Comparison of ENCODE assay signal across 19 cellular contexts in genomic region chr6:14165091-14165490, GRCh38. TPM values are rescaled to one million over a fixed set of nuclear protein-coding genes. Genes with fewer than 3 reads are reported as not detected.
DNase-seq lines count a peak whose midpoint lies in the region; FAIRE-seq and TF ChIP-seq lines count a peak whose summit lies in the region.
"Had no signal": no experiment of that assay in that cellular context is flagged by ENCODE, and none has a peak within 500 bp of the region (broad histone marks: within the 10 kb centered on the region; RNA-seq: fewer than 3 reads in every experiment).

No MANE protein-coding gene starts in this region.

- H3K56ac ChIP-seq in H9 (ENCODE audit: insufficient read length, low read depth, low read length) = no peak overlapping the region

- no peak overlapping the region for H4K8ac ChIP-seq in H9 (replicated peaks; ENCODE audit: insufficient read length, low read depth, low read length)

- TF ChIP-seq CTCF in fibroblast of the aortic adventitia (IDR thresholded peaks at IDR 0.05; ENCODE audit: insufficient read depth, low read length) (peak; percentile 22), H9 (conservative IDR thresholded peaks at IDR 0.05) (no peak)

- TF ChIP-seq POLR2A in H54 (IDR thresholded peaks at IDR 0.05; ENCODE audit: low read depth, low read length) = no peak

- no peak overlapping the region for H3K27ac ChIP-seq in H9 (ENCODE audit: insufficient read length, low read depth, low read length)
- H3K27ac ChIP-seq: ascending aorta, right lobe of liver, uterus had no signal

- intact Hi-C loops in activated T-helper 2 cell treated with anti-CD3 and anti-CD28 coated beads, Interferon-gamma antibody, Interleukin-2, Interleukin-4, amounts not matched to agents 10 μg/mL and 5 μg/mL and 100 μg/mL, durations not matched to agents 14 hours and 24 hours and 36 hours (cut with micrococcal nuclease) = no loop called here

- H3K4me3 ChIP-seq in adipocyte (ENCODE audit: low read length) (no peak overlapping the region), fibroblast of the aortic adventitia (ENCODE audit: low read depth, low read length) (no peak overlapping the region)
- H3K4me3 ChIP-seq: ascending aorta, right lobe of liver, uterus had no signal

- no peak overlapping the region for H2BK120ac ChIP-seq in H9 (ENCODE audit: low read depth, low read length, poor library complexity, severe bottlenecking)

- no peak overlapping the region for H3K4me3 Mint-ChIP-seq in activated T-helper 2 cell treated with anti-CD3 and anti-CD28 coated beads, Interferon-gamma antibody, Interleukin-2, Interleukin-4, amounts not matched to agents 10 μg/mL and 5 μg/mL and 100 μg/mL, durations not matched to agents 14 hours and 24 hours and 36 hours (ENCODE audit: low read depth)
- H3K4me3 Mint-ChIP-seq in H9 = no peak overlapping the region
- H3K4me3 Mint-ChIP-seq: effector memory CD8-positive, alpha-beta T cell; natural killer cell treated with Interleukin-12 subunit alpha and Interleukin-12 subunit beta and Interleukin-15 and Interleukin-18, amount 100 ng/mL, for 72 hours had no signal

- H4K5ac ChIP-seq in H9 (ENCODE audit: insufficient read length, low read depth, low read length) = no peak overlapping the region

- no peak overlapping the region for H2BK15ac ChIP-seq in H9 (ENCODE audit: low read depth, low read length)

- H3K79me2 ChIP-seq in H9 (ENCODE audit: insufficient read depth, low read length) = no peaks in the 10 kb centered on the region

- H3K36me3 ChIP-seq in adipocyte (ENCODE audit: control insufficient read depth, insufficient read depth, low read length, severe bottlenecking) = no peaks in the 10 kb centered on the region
- H3K36me3 ChIP-seq: ascending aorta, right lobe of liver, uterus had no signal

- peaks cover 26% of the 10 kb centered on the region for H3K9me3 Mint-ChIP-seq in activated T-helper 2 cell treated with anti-CD3 and anti-CD28 coated beads, Interferon-gamma antibody, Interleukin-2, Interleukin-4, amounts not matched to agents 10 μg/mL and 5 μg/mL and 100 μg/mL, durations not matched to agents 14 hours and 24 hours and 36 hours
- peaks cover 14 to 19% of the 10 kb centered on the region in 2 experiments for H3K9me3 Mint-ChIP-seq in H9

- no peak overlapping the region for H3K4ac ChIP-seq in H9 (ENCODE audit: low read depth, low read length)

- peak; percentile 66 for DNase-seq in H54 (ENCODE audit: insufficient read length, low spot score)
- peak; percentile 65 for DNase-seq in adipocyte (ENCODE audit: low read depth)
- DNase-seq in fibroblast of the aortic adventitia (ENCODE audit: low read depth) = peak; percentile 90
- DNase-seq in activated T-helper 2 cell treated with anti-CD3 and anti-CD28 coated beads, Interferon-gamma antibody, Interleukin-2, Interleukin-4, amounts not matched to agents 10 μg/mL and 5 μg/mL and 100 μg/mL, durations not matched to agents 14 hours and 24 hours and 36 hours (ENCODE audit: low spot score) = no peak
- DNase-seq in Kasumi-1 (lab: John Stamatoyannopoulos, UW) = no peak
- no peak for DNase-seq in H9
- DNase-seq in stimulated activated CD4-positive, alpha-beta T cell treated with anti-CD3 and anti-CD28 coated beads, Interleukin-4, amount 100 ng/mL, for 24 hours = no peak
- DNase-seq: activated CD4-positive, alpha-beta T cell treated with anti-CD3 and anti-CD28 coated beads, Interleukin-2, amount 50 U/mL, for 4 hours; effector memory CD8-positive, alpha-beta T cell; hypothalamus; Karpas-422; NCI-H2029 treated with DMSO at 0.1 percent for 48 hours; NCI-H82; right lobe of liver; SHP77; stimulated activated naive CD4-positive, alpha-beta T cell; uterus had no signal

- no peak overlapping the region for H2AFZ ChIP-seq in H9 (ENCODE audit: low read length)

- no peaks in the 10 kb centered on the region for H4K20me1 ChIP-seq in H9 (ENCODE audit: control insufficient read depth, insufficient read depth, insufficient read length)

- peaks cover 33% of the 10 kb centered on the region for H3K27me3 ChIP-seq in adipocyte (replicated peaks; ENCODE audit: control insufficient read depth, insufficient read depth, low read length)
- H3K27me3 ChIP-seq in H9 (ENCODE audit: insufficient read depth, low read length) = no peaks in the 10 kb centered on the region
- H3K27me3 ChIP-seq: ascending aorta, right lobe of liver, uterus had no signal

- H3K23ac ChIP-seq in H9 (ENCODE audit: insufficient read length, low read depth, low read length) = no peak overlapping the region

- H2BK20ac ChIP-seq in H9 (ENCODE audit: low read depth, low read length, poor library complexity, severe bottlenecking) = no peak overlapping the region

- H3K18ac ChIP-seq in H9 (ENCODE audit: insufficient read length, low read depth, low read length) = no peak overlapping the region

- H3K9ac ChIP-seq in adipocyte (ENCODE audit: low read length) (no peak overlapping the region), H9 (ENCODE audit: extremely low read depth, insufficient read length, low read length) (no peak overlapping the region)

- peaks cover 11% of the 10 kb centered on the region for H3K36me3 Mint-ChIP-seq in activated T-helper 2 cell treated with anti-CD3 and anti-CD28 coated beads, Interferon-gamma antibody, Interleukin-2, Interleukin-4, amounts not matched to agents 10 μg/mL and 5 μg/mL and 100 μg/mL, durations not matched to agents 14 hours and 24 hours and 36 hours (ENCODE audit: low read depth)
- H3K36me3 Mint-ChIP-seq in H9 (ENCODE audit: insufficient read depth in 1 of 3, low read depth in 3 of 3) = peaks cover 2 to 17% (median 7%) of the 10 kb centered on the region in 3 experiments; a peak in 6 of 7 replicates

- peaks cover 2% of the 10 kb centered on the region for H3K4me1 Mint-ChIP-seq in activated T-helper 2 cell treated with anti-CD3 and anti-CD28 coated beads, Interferon-gamma antibody, Interleukin-2, Interleukin-4, amounts not matched to agents 10 μg/mL and 5 μg/mL and 100 μg/mL, durations not matched to agents 14 hours and 24 hours and 36 hours (ENCODE audit: low read depth)
- H3K4me1 Mint-ChIP-seq in H9 = peaks cover 17% of the 10 kb centered on the region in 2 experiments

- H2BK5ac ChIP-seq in H9 (ENCODE audit: insufficient read length, low read length) = no peak overlapping the region

- peaks cover 15% of the 10 kb centered on the region for H3K4me1 ChIP-seq in adipocyte (ENCODE audit: control insufficient read depth, insufficient read depth, low read length)
- H3K4me1 ChIP-seq in H9 (ENCODE audit: insufficient read depth, low read length) = peaks cover 6% of the 10 kb centered on the region; the same call in 1 of the 2 replicates
- H3K4me1 ChIP-seq: ascending aorta, right lobe of liver, uterus had no signal

- no peak overlapping the region for H3K4me2 ChIP-seq in H9 (ENCODE audit: insufficient read depth, insufficient read length, low read length)

- peak; percentile 90 for FAIRE-seq in H54 (lab: Jason Lieb, UNC)

- H3K79me1 ChIP-seq in H9 (ENCODE audit: insufficient read depth, low read depth, low read length, poor library complexity, severe bottlenecking) = no peaks in the 10 kb centered on the region

- H3T11ph ChIP-seq in H9 (ENCODE audit: low read length) = no peak overlapping the region

- no peaks in the 10 kb centered on the region for H3K27me3 Mint-ChIP-seq in activated T-helper 2 cell treated with anti-CD3 and anti-CD28 coated beads, Interferon-gamma antibody, Interleukin-2, Interleukin-4, amounts not matched to agents 10 μg/mL and 5 μg/mL and 100 μg/mL, durations not matched to agents 14 hours and 24 hours and 36 hours (ENCODE audit: low read depth)
- H3K27me3 Mint-ChIP-seq in H9 (ENCODE audit: low read depth) = peaks cover 8% of the 10 kb centered on the region

- H3K14ac ChIP-seq in H9 (ENCODE audit: insufficient read depth, low read length) = no peak overlapping the region

- H2AK5ac ChIP-seq in H9 (ENCODE audit: insufficient read length, low read length) = no peak overlapping the region

- no peak overlapping the region for H4K91ac ChIP-seq in H9 (ENCODE audit: insufficient read length, low read depth, low read length)

- H3K23me2 ChIP-seq in H9 (ENCODE audit: insufficient read length, low read depth, low read length, poor library complexity, severe bottlenecking) = no peaks in the 10 kb centered on the region

- no peak overlapping the region for H3K27ac Mint-ChIP-seq in activated T-helper 2 cell treated with anti-CD3 and anti-CD28 coated beads, Interferon-gamma antibody, Interleukin-2, Interleukin-4, amounts not matched to agents 10 μg/mL and 5 μg/mL and 100 μg/mL, durations not matched to agents 14 hours and 24 hours and 36 hours
- H3K27ac Mint-ChIP-seq in H9 = no peak overlapping the region
- H3K27ac Mint-ChIP-seq: effector memory CD8-positive, alpha-beta T cell; natural killer cell treated with Interleukin-12 subunit alpha and Interleukin-12 subunit beta and Interleukin-15 and Interleukin-18, amount 100 ng/mL, for 72 hours had no signal

- no CpG with 5 or more reads among the region's 2 CpGs for WGBS in H9 (ENCODE audit: extremely low coverage, insufficient read length, low lambda C conversion rate)

- H3K9me3 ChIP-seq in adipocyte (ENCODE audit: control insufficient read depth, low read length) = peaks cover 19% of the 10 kb centered on the region
- H3K9me3 ChIP-seq in H9 (ENCODE audit: control insufficient read depth, low read depth, low read length) = peaks cover 8% of the 10 kb centered on the region
- H3K9me3 ChIP-seq: right lobe of liver, uterus had no signal

- no peak overlapping the region for H2BK12ac ChIP-seq in H9 (ENCODE audit: insufficient read length, low read depth, low read length)

RNA-seq across cellular contexts. Expression of gene CD83, which starts 47.5 kb away (rescaled TPM):
- total RNA-seq in fibroblast of the aortic adventitia (ENCODE audit: low replicate concordance) (1.4 and 2.9 TPM in 2 replicates), H9 (2021) (6.5 and 7.0 TPM in 2 replicates)
- 145 and 150 TPM in 2 replicates for total RNA-seq in activated T-helper 2 cell treated with anti-CD3 and anti-CD28 coated beads, Interferon-gamma antibody, Interleukin-2, Interleukin-4, amounts not matched to agents 10 μg/mL and 5 μg/mL and 100 μg/mL, durations not matched to agents 14 hours and 24 hours and 36 hours

Comparison
In these comparisons a context has a peak if more than half of its experiments do, and no peak if none do; other contexts are left out.
1. DNase-seq: peak in H54 (single experiment), adipocyte (single experiment) and fibroblast of the aortic adventitia (single experiment); none in activated T-helper 2 cell treated with anti-CD3 and anti-CD28 coated beads, Interferon-gamma antibody, Interleukin-2, Interleukin-4, amounts not matched to agents 10 μg/mL and 5 μg/mL and 100 μg/mL, durations not matched to agents 14 hours and 24 hours and 36 hours (single experiment), Kasumi-1 (0 of 2), H9 (single experiment) and stimulated activated CD4-positive, alpha-beta T cell treated with anti-CD3 and anti-CD28 coated beads, Interleukin-4, amount 100 ng/mL, for 24 hours (single experiment).
2. RNA of gene CD83, which starts 47.5 kb away (total RNA-seq): 145 to 150 TPM in activated T-helper 2 cell treated with anti-CD3 and anti-CD28 coated beads, Interferon-gamma antibody, Interleukin-2, Interleukin-4, amounts not matched to agents 10 μg/mL and 5 μg/mL and 100 μg/mL, durations not matched to agents 14 hours and 24 hours and 36 hours; 6.5 to 7.0 TPM in H9 and 1.4 to 2.9 TPM in fibroblast of the aortic adventitia; every median in the first group is over 10 times any median in the second.